In genomic region chr11:86514453-86514852, GRCh38 we compare ENCODE assay signal across 18 cellular contexts.
DNase-seq lines count a peak whose midpoint lies in the region; ATAC-seq and TF ChIP-seq lines count a peak whose summit lies in the region.
"Had no signal": no experiment of that assay in that cellular context is flagged by ENCODE, and none has a peak within 500 bp of the region (broad histone marks: within the 10 kb centered on the region; RNA-seq: fewer than 3 reads in every experiment).

No MANE protein-coding gene starts in this region.

- H3K4me3 ChIP-seq in neural cell (ENCODE audit: low read length) (peak overlapping the region; percentile 8), gastroesophageal sphincter (no peak overlapping the region), adrenal gland (no peak overlapping the region)
- H3K4me3 ChIP-seq: body of pancreas, stomach had no signal

- H3F3A ChIP-seq in neural cell (ENCODE audit: insufficient read depth, low read length, poor library complexity, severe bottlenecking): no peaks in the 10 kb centered on the region

- H4K20me1 ChIP-seq in neural cell (ENCODE audit: insufficient read depth): no peaks in the 10 kb centered on the region

- DNase-seq in OCI-M1 (lab: John Stamatoyannopoulos, UW) (peak; percentile 58), adrenal gland (no peak)
- DNase-seq: activated CD4-positive, CD25-positive, alpha-beta regulatory T cell treated with anti-CD3 and anti-CD28 coated beads, Interleukin-2, amount 50 U/mL, for 72 hours; activated naive CD4-positive, alpha-beta T cell treated with anti-CD3 and anti-CD28 coated beads, Interleukin-2, amount 50 U/mL, for 16 hours; activated T-cell treated with anti-CD3 and anti-CD28 coated beads for 4 hours; body of pancreas; DMS53; hypothalamus; left colon; NCI-H1436; NCI-H446 treated with DMSO at 0.1 percent for 48 hours; stomach had no signal

- TF ChIP-seq CTCF in neural cell (IDR thresholded peaks at IDR 0.05; ENCODE audit: poor library complexity, severe bottlenecking) (no peak), gastroesophageal sphincter (IDR thresholded peaks at IDR 0.05) (no peak), adrenal gland (IDR thresholded peaks at IDR 0.05) (no peak)

- ATAC-seq in GM18868 (IDR thresholded peaks at IDR 0.05; ENCODE audit: unreplicated experiment) (peak; percentile 65), HG03103 (IDR thresholded peaks at IDR 0.05; ENCODE audit: low read depth, unreplicated experiment) (peak; percentile 60), gastroesophageal sphincter (no peak), HG03045 (IDR thresholded peaks at IDR 0.05; ENCODE audit: unreplicated experiment) (no peak)
- ATAC-seq in activated CD4-positive, CD25-positive, alpha-beta regulatory T cell treated with anti-CD3 and anti-CD28 coated beads, Interleukin-2, amount 50 U/mL, for 24 hours: no peak
- ATAC-seq: body of pancreas, left colon had no signal

- no peak for TF ChIP-seq RAD21 in neural cell (conservative IDR thresholded peaks at IDR 0.05)

- H3K27ac ChIP-seq in neural cell (ENCODE audit: low read length): no peak overlapping the region
- no peak overlapping the region for H3K27ac ChIP-seq in gastroesophageal sphincter
- H3K27ac ChIP-seq in adrenal gland: no peak overlapping the region
- H3K27ac ChIP-seq: body of pancreas had no signal

- no peak overlapping the region for H2AFZ ChIP-seq in neural cell (ENCODE audit: low read depth, low read length)

- no peaks in the 10 kb centered on the region for H3K27me3 ChIP-seq in neural cell (ENCODE audit: insufficient read depth, low read depth, low read length)
- no peaks in the 10 kb centered on the region for H3K27me3 ChIP-seq in gastroesophageal sphincter
- H3K27me3 ChIP-seq in adrenal gland: no peaks in the 10 kb centered on the region
- H3K27me3 ChIP-seq: body of pancreas, stomach had no signal

- no peak for TF ChIP-seq EP300 in neural cell (conservative IDR thresholded peaks at IDR 0.05; ENCODE audit: poor library complexity, severe bottlenecking)
- no peak for TF ChIP-seq EP300 in gastroesophageal sphincter (IDR thresholded peaks at IDR 0.05)

- no peak overlapping the region for H3K9ac ChIP-seq in neural cell (ENCODE audit: low read length)

- no peak overlapping the region for H3K4me2 ChIP-seq in neural cell (ENCODE audit: low read length)

- TF ChIP-seq POLR2A in gastroesophageal sphincter (IDR thresholded peaks at IDR 0.05): no peak
- no peak for TF ChIP-seq POLR2A in adrenal gland (IDR thresholded peaks at IDR 0.05)

- H3K9me3 ChIP-seq in neural cell (ENCODE audit: low read length) (no peaks in the 10 kb centered on the region), gastroesophageal sphincter (no peaks in the 10 kb centered on the region), adrenal gland (replicated peaks in 1 of 3) (no peaks in the 10 kb centered on the region)
- H3K9me3 ChIP-seq: body of pancreas, stomach had no signal

- no peaks in the 10 kb centered on the region for H3K79me2 ChIP-seq in neural cell (replicated peaks; ENCODE audit: insufficient read depth, low read length)

- 86 to 89% methylated on average over 1 of the region's 1 CpG for WGBS in gastroesophageal sphincter (ENCODE audit: low coverage in 1 of 2), 2 donors
- WGBS in adrenal gland, 4 donors: 68 to 82% (median 75%) methylated on average over 1 of the region's 1 CpG

- no peaks in the 10 kb centered on the region for H3K9me2 ChIP-seq in neural cell (ENCODE audit: insufficient read depth, low read length)

- H3K4me1 ChIP-seq in gastroesophageal sphincter (peaks cover 0 to 46% (median 13%) of the 10 kb centered on the region in 3 donors), adrenal gland (replicated peaks in 1 of 2) (peaks cover 7 to 15% of the 10 kb centered on the region in 2 donors)

- H3K36me3 ChIP-seq in neural cell (ENCODE audit: insufficient read depth, low read length): no peaks in the 10 kb centered on the region
- H3K36me3 ChIP-seq in gastroesophageal sphincter: no peaks in the 10 kb centered on the region
- no peaks in the 10 kb centered on the region for H3K36me3 ChIP-seq in adrenal gland (replicated peaks in 1 of 2)
- H3K36me3 ChIP-seq: stomach had no signal

- intact Hi-C loops in adrenal gland (cut with DNase I): no loop called here

TF ChIP-seq in neural cell, 6 proteins besides CTCF, POLR2A, EP300 and RAD21:
- TF ChIP-seq TAF1 (IDR thresholded peaks at IDR 0.05; ENCODE audit: low read depth) (no peak), MXI1 (conservative IDR thresholded peaks at IDR 0.05; ENCODE audit: poor library complexity, severe bottlenecking) (no peak), REST (IDR thresholded peaks at IDR 0.05; ENCODE audit: borderline replicate concordance) (no peak), EZH2 (IDR thresholded peaks at IDR 0.05; ENCODE audit: borderline replicate concordance, insufficient read depth, low read length, poor library complexity, severe bottlenecking) (no peak), SMC3 (conservative IDR thresholded peaks at IDR 0.05; ENCODE audit: poor library complexity) (no peak), POLR2AphosphoS5 (IDR thresholded peaks at IDR 0.05) (no peak)
TF ChIP-seq in neural cell: peak in this region for 0.

Comparison
In these comparisons a context has a peak if more than half of its experiments do, and no peak if none do; other contexts are left out.
1. ATAC-seq: peak in GM18868 (single experiment) and HG03103 (single experiment); none in gastroesophageal sphincter (single experiment), activated CD4-positive, CD25-positive, alpha-beta regulatory T cell treated with anti-CD3 and anti-CD28 coated beads, Interleukin-2, amount 50 U/mL, for 24 hours (0 of 2) and HG03045 (single experiment).